ENCODE assay signal across 1 cellular context in the genomic region with DNA sequence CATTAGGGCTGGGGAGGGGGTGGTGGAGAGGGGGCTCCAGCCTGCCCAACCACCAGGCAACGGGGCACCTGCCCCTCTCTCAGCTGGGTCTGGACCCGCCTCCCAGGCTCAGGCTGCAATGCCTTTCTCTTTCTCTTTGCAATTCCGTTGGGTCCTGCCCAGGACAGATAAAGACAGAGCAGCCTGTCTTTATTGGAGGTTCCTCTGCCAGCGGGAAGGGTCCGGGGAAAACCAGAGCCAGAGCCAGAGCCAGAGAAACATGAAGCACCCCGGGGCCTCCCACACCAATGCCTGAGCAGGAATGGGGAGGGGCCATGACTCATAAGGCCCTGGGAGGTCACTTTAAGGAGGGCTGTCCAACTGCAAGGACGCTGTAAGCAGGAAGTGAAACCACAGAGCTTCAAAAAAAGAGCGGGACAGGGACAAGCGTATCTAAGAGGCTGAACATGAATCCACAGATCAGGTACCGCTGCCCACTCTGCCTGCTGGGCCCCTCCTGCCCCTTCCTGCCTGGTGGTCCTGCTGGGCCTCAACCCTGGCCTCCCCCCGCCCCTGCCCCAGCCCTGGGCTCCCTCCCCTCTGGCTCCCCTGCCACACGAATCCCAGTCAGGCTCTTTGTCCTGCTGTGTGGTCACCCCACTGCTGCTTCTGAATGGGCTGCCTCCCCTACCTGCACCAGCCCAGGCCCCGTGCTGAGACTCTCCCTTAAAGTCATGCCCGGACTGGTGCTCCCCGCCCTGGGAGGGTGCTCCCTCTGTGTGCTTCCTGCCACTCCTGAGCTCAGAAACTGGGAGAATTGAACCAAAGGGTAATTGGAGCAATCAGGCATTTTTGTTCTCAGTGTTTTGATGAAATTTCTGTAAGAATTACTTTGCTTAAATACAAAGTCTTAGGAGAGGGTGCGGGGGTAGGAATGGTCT.
TF ChIP-seq lines count a peak whose summit lies in the region.

A gene (plus strand): TSS at position 340 of the 920 bp plus-strand sequence. CDS start 107 bp downstream, at position 447.

TF ChIP-seq in HEK293, 187 proteins besides CTCF, POLR2A, EP300 and RAD21 (continued from another document):
- TF ChIP-seq, protein P1, sequence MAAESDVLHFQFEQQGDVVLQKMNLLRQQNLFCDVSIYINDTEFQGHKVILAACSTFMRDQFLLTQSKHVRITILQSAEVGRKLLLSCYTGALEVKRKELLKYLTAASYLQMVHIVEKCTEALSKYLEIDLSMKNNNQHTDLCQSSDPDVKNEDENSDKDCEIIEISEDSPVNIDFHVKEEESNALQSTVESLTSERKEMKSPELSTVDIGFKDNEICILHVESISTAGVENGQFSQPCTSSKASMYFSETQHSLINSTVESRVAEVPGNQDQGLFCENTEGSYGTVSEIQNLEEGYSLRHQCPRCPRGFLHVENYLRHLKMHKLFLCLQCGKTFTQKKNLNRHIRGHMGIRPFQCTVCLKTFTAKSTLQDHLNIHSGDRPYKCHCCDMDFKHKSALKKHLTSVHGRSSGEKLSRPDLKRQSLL (tag by site-specific recombination; IDR thresholded peaks at IDR 0.05), result peak; percentile 46; the same call in 1 of the 2 replicates
- TF ChIP-seq, protein P2, sequence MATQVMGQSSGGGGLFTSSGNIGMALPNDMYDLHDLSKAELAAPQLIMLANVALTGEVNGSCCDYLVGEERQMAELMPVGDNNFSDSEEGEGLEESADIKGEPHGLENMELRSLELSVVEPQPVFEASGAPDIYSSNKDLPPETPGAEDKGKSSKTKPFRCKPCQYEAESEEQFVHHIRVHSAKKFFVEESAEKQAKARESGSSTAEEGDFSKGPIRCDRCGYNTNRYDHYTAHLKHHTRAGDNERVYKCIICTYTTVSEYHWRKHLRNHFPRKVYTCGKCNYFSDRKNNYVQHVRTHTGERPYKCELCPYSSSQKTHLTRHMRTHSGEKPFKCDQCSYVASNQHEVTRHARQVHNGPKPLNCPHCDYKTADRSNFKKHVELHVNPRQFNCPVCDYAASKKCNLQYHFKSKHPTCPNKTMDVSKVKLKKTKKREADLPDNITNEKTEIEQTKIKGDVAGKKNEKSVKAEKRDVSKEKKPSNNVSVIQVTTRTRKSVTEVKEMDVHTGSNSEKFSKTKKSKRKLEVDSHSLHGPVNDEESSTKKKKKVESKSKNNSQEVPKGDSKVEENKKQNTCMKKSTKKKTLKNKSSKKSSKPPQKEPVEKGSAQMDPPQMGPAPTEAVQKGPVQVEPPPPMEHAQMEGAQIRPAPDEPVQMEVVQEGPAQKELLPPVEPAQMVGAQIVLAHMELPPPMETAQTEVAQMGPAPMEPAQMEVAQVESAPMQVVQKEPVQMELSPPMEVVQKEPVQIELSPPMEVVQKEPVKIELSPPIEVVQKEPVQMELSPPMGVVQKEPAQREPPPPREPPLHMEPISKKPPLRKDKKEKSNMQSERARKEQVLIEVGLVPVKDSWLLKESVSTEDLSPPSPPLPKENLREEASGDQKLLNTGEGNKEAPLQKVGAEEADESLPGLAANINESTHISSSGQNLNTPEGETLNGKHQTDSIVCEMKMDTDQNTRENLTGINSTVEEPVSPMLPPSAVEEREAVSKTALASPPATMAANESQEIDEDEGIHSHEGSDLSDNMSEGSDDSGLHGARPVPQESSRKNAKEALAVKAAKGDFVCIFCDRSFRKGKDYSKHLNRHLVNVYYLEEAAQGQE (tag by site-specific recombination; IDR thresholded peaks at IDR 0.05), result 0 out of 2 replicates have a peak, but pooled peaks have one; percentile 25
- TF ChIP-seq, protein P3, sequence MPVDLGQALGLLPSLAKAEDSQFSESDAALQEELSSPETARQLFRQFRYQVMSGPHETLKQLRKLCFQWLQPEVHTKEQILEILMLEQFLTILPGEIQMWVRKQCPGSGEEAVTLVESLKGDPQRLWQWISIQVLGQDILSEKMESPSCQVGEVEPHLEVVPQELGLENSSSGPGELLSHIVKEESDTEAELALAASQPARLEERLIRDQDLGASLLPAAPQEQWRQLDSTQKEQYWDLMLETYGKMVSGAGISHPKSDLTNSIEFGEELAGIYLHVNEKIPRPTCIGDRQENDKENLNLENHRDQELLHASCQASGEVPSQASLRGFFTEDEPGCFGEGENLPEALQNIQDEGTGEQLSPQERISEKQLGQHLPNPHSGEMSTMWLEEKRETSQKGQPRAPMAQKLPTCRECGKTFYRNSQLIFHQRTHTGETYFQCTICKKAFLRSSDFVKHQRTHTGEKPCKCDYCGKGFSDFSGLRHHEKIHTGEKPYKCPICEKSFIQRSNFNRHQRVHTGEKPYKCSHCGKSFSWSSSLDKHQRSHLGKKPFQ (tag by site-specific recombination; IDR thresholded peaks at IDR 0.05), result no peak
- TF ChIP-seq, protein P4, sequence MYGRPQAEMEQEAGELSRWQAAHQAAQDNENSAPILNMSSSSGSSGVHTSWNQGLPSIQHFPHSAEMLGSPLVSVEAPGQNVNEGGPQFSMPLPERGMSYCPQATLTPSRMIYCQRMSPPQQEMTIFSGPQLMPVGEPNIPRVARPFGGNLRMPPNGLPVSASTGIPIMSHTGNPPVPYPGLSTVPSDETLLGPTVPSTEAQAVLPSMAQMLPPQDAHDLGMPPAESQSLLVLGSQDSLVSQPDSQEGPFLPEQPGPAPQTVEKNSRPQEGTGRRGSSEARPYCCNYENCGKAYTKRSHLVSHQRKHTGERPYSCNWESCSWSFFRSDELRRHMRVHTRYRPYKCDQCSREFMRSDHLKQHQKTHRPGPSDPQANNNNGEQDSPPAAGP (tag by site-specific recombination; IDR thresholded peaks at IDR 0.05), result peak; percentile 38; the same call in 1 of the 2 replicates
- TF ChIP-seq ZNF433 (tag by site-specific recombination; IDR thresholded peaks at IDR 0.05; ENCODE audit: low read depth) (no peak), ZNF600 (tag by site-specific recombination; IDR thresholded peaks at IDR 0.05) (no peak), GFI1B (tag by site-specific recombination; IDR thresholded peaks at IDR 0.05) (no peak), ZNF155 (tag by site-specific recombination; IDR thresholded peaks at IDR 0.05) (no peak), ZNF548 (tag by site-specific recombination; IDR thresholded peaks at IDR 0.05) (no peak), ZNF140 (tag by site-specific recombination; IDR thresholded peaks at IDR 0.05) (no peak), ZNF585B (tag by site-specific recombination; IDR thresholded peaks at IDR 0.05) (no peak), YY1 (tag by site-specific recombination; IDR thresholded peaks at IDR 0.05) (no peak), ZXDB (tag by site-specific recombination; IDR thresholded peaks at IDR 0.05) (peak; percentile 63; the same call in 1 of the 2 replicates), ZEB2 (tag by site-specific recombination; IDR thresholded peaks at IDR 0.05) (0 out of 2 replicates have a peak, but pooled peaks have one; percentile 20), SP2 (tag by site-specific recombination; IDR thresholded peaks at IDR 0.05) (peak; percentile 61)
